In genomic region chr3:142726017-142726416, GRCh38 we compare ENCODE assay signal across 22 cellular contexts. TPM values are rescaled to one million over a fixed set of nuclear protein-coding genes. Genes with fewer than 3 reads are reported as not detected.
DNase-seq lines count a peak whose midpoint lies in the region; ATAC-seq and TF ChIP-seq lines count a peak whose summit lies in the region.
"Had no signal": no experiment of that assay in that cellular context is flagged by ENCODE, and none has a peak within 500 bp of the region (broad histone marks: within the 10 kb centered on the region; RNA-seq: fewer than 3 reads in every experiment).

No MANE protein-coding gene starts in this region.

- H3K36me3 Mint-ChIP-seq in GM23338 (ENCODE audit: low read depth) (no peaks in the 10 kb centered on the region; the same call in 2 of the 3 replicates), endodermal cell (ENCODE audit: low read depth) (peaks cover 10% of the 10 kb centered on the region)

- TF ChIP-seq CTCF in GM23338 (conservative IDR thresholded peaks at IDR 0.05; ENCODE audit: low read depth in 2 of 2) (no peak), endodermal cell (conservative IDR thresholded peaks at IDR 0.05) (no peak)

- H3K27ac ChIP-seq in GM23338 (ENCODE audit: low read depth) (no peak overlapping the region), endodermal cell (ENCODE audit: low read depth, low read length) (no peak overlapping the region)
- H3K27ac ChIP-seq: epithelial cell of prostate, KMS-11, parathyroid adenoma, PC-9, thyroid gland had no signal

- H3K36me3 ChIP-seq in GM23338 (ENCODE audit: insufficient read depth) (no peaks in the 10 kb centered on the region), NT2/D1 (ENCODE audit: insufficient read depth, insufficient read length, low read length) (peaks cover 7% of the 10 kb centered on the region), endodermal cell (ENCODE audit: control insufficient read depth, insufficient read depth, low read length) (peaks cover 9% of the 10 kb centered on the region), neuron (ENCODE audit: insufficient read depth, low read length) (peaks cover 5% of the 10 kb centered on the region)
- H3K36me3 ChIP-seq: thyroid gland had no signal

- no peak overlapping the region for H2AFZ ChIP-seq in GM23338
- no peak overlapping the region for H2AFZ ChIP-seq in neuron (ENCODE audit: low read depth, low read length)
- H2AFZ ChIP-seq: parathyroid adenoma, PC-9 had no signal

- H4K20me1 ChIP-seq in GM23338 (replicated peaks; ENCODE audit: insufficient read depth) = 0 out of 2 replicates have a peak, but pooled peaks cover 3% of the 10 kb centered on the region

- H3F3A ChIP-seq in GM23338 (replicated peaks; ENCODE audit: low read depth) = no peaks in the 10 kb centered on the region

- H3K4me3 Mint-ChIP-seq in GM23338 (peak overlapping the region; percentile 84), endodermal cell (peak overlapping the region; percentile 88)

- H3K27me3 ChIP-seq in GM23338 (ENCODE audit: insufficient read depth) (no peaks in the 10 kb centered on the region), NT2/D1 (ENCODE audit: insufficient read depth, insufficient read length) (no peaks in the 10 kb centered on the region), endodermal cell (ENCODE audit: control insufficient read depth, insufficient read depth, low read length, poor library complexity, severe bottlenecking) (no peaks in the 10 kb centered on the region), neuron (ENCODE audit: insufficient read depth, low read length) (no peaks in the 10 kb centered on the region)
- H3K27me3 ChIP-seq: thyroid gland had no signal

- WGBS in endodermal cell (ENCODE audit: insufficient coverage in 1 of 2, insufficient read length in 1 of 2), 2 experiments = 54% methylated on average over 1 of the region's 1 CpG; no CpG with 5 or more reads in 1 of the 2 experiments

- H3K27me3 Mint-ChIP-seq in GM23338 (ENCODE audit: insufficient read depth, low read depth, poor library complexity) (peaks cover 3% of the 10 kb centered on the region), endodermal cell (ENCODE audit: insufficient read depth) (peaks cover 2% of the 10 kb centered on the region)

- no peak overlapping the region for H3K27ac Mint-ChIP-seq in GM23338
- H3K27ac Mint-ChIP-seq in endodermal cell = no peak overlapping the region
- H3K27ac Mint-ChIP-seq: activated T-helper 2 cell treated with anti-CD3 and anti-CD28 coated beads, Interferon-gamma antibody, Interleukin-2, Interleukin-4, amounts not matched to agents 10 μg/mL and 5 μg/mL and 100 μg/mL, durations not matched to agents 14 hours and 24 hours and 36 hours had no signal

- DNase-seq in GM23338 (ENCODE audit: low spot score) (no peak), NT2/D1 (ENCODE audit: low read depth, low spot score) (no peak), endodermal cell (no peak), NCI-H2107 treated with DMSO at 0.1 percent for 48 hours (lab: John Stamatoyannopoulos, UW; ENCODE audit: unreplicated experiment) (no peak)
- no peak for DNase-seq in stimulated activated naive CD4-positive, alpha-beta T cell treated with Interleukin-2 at 50 U/mL for 16 hours (lab: John Stamatoyannopoulos, UW)
- DNase-seq: activated CD4-positive, alpha-beta T cell treated with anti-CD3 and anti-CD28 coated beads, Interleukin-2, amount 10 ng/mL, durations not matched to agents 7 days and 5 days; activated CD8-positive, alpha-beta memory T cell treated with anti-CD3 and anti-CD28 coated beads, Interleukin-2, amount 50 U/mL, for 4 hours; dermis blood vessel endothelial cell; kidney glomerular epithelial cell; MV-4-11; NCI-H1694 treated with DMSO at 0.1 percent for 48 hours; NCI-H345; PC-9; stimulated activated naive CD4-positive, alpha-beta T cell; T-helper 2 cell; thyroid gland had no signal

- ATAC-seq in GM23338 = no peak
- ATAC-seq in GM21529 (IDR thresholded peaks at IDR 0.05; ENCODE audit: unreplicated experiment) = no peak

- H3K9me3 Mint-ChIP-seq in GM23338 (no peaks in the 10 kb centered on the region; the same call in 2 of the 3 replicates), endodermal cell (peaks cover 9% of the 10 kb centered on the region)
- H3K9me3 Mint-ChIP-seq: activated CD4-positive, alpha-beta T cell treated with anti-CD3 and anti-CD28 coated beads, Interleukin-2, amount 10 ng/mL, durations not matched to agents 7 days and 5 days had no signal

- peak overlapping the region; percentile 94 for H3K4me2 ChIP-seq in GM23338
- H3K4me2 ChIP-seq: KMS-11 had no signal

- no peaks in the 10 kb centered on the region for H3K9me2 ChIP-seq in GM23338 (ENCODE audit: insufficient read depth)

- peaks cover 22% of the 10 kb centered on the region for H3K4me1 Mint-ChIP-seq in GM23338
- H3K4me1 Mint-ChIP-seq in endodermal cell = peaks cover 10% of the 10 kb centered on the region

- H3K9me3 ChIP-seq in NT2/D1 (ENCODE audit: insufficient read depth, low read length) (no peaks in the 10 kb centered on the region), endodermal cell (ENCODE audit: control insufficient read depth, low read length) (no peaks in the 10 kb centered on the region), neuron (ENCODE audit: low read length) (no peaks in the 10 kb centered on the region)
- H3K9me3 ChIP-seq: thyroid gland had no signal

- no peak overlapping the region; the same call in 1 of the 2 replicates for H3K4me3 ChIP-seq in GM23338
- peak overlapping the region; percentile 69 for H3K4me3 ChIP-seq in NT2/D1 (ENCODE audit: insufficient read length, low read depth)
- peak overlapping the region; percentile 86 for H3K4me3 ChIP-seq in endodermal cell (ENCODE audit: low read length)
- H3K4me3 ChIP-seq in neuron (ENCODE audit: low read length) = peak overlapping the region; percentile 90
- H3K4me3 ChIP-seq: thyroid gland had no signal

- peaks cover 19% of the 10 kb centered on the region for H3K4me1 ChIP-seq in GM23338 (ENCODE audit: insufficient read depth)
- no peaks in the 10 kb centered on the region for H3K4me1 ChIP-seq in NT2/D1 (ENCODE audit: insufficient read depth, insufficient read length)
- H3K4me1 ChIP-seq in endodermal cell (ENCODE audit: control insufficient read depth, insufficient read depth, low read length) = no peaks in the 10 kb centered on the region
- peaks cover 18% of the 10 kb centered on the region for H3K4me1 ChIP-seq in neuron (ENCODE audit: insufficient read depth, low read length)
- H3K4me1 ChIP-seq: parathyroid adenoma, thyroid gland had no signal

- no peak overlapping the region for H3K9ac ChIP-seq in NT2/D1 (ENCODE audit: insufficient read length, low read depth)
- H3K9ac ChIP-seq in endodermal cell (ENCODE audit: extremely low read depth, low read length, poor library complexity, severe bottlenecking) = no peak overlapping the region
- H3K9ac ChIP-seq: KMS-11, parathyroid adenoma had no signal

- peaks cover 41% of the 10 kb centered on the region for H3K79me2 ChIP-seq in GM23338 (replicated peaks; ENCODE audit: insufficient read depth)
- H3K79me2 ChIP-seq: parathyroid adenoma had no signal

TF ChIP-seq in GM23338, 12 proteins besides CTCF, POLR2A, EP300 and RAD21:
- TF ChIP-seq STAT1 (IDR thresholded peaks at IDR 0.05; ENCODE audit: unreplicated experiment) (no peak), ETS1 (IDR thresholded peaks at IDR 0.05) (no peak), NANOG (IDR thresholded peaks at IDR 0.05; ENCODE audit: borderline replicate concordance) (no peak), REST (IDR thresholded peaks at IDR 0.05; ENCODE audit: unreplicated experiment) (no peak), EZH2phosphoT487 (IDR thresholded peaks at IDR 0.05; ENCODE audit: unreplicated experiment) (no peak), CREB1 (CRISPR knock-in tag; IDR thresholded peaks at IDR 0.05; ENCODE audit: low read depth) (no peak)
TF ChIP-seq in GM23338: peak in this region for 0.

RNA-seq across cellular contexts. Expression of gene TRPC1, which starts 2.2 kb away (rescaled TPM):
- 36.6 and 51.7 TPM in 2 replicates for total RNA-seq in GM23338 (2014; rRNA removed; shearing (Covaris generic))
- 7.0 and 7.3 TPM in 2 replicates for polyA plus RNA-seq in GM23338 (2016; fragmentation: Nextera tagmentation; extraction: Ambion mirVana)
- total RNA-seq in endodermal cell = 10 to 100 TPM; 18.2 to 18.9 TPM
- 22.4 TPM for polyA plus RNA-seq in endodermal cell (2013, experiment 1 of 2)
- polyA plus RNA-seq in endodermal cell (2013, experiment 2 of 2) = 18.8 TPM
